Comparison of ENCODE assay signal across 10 cellular contexts in the genomic region with DNA sequence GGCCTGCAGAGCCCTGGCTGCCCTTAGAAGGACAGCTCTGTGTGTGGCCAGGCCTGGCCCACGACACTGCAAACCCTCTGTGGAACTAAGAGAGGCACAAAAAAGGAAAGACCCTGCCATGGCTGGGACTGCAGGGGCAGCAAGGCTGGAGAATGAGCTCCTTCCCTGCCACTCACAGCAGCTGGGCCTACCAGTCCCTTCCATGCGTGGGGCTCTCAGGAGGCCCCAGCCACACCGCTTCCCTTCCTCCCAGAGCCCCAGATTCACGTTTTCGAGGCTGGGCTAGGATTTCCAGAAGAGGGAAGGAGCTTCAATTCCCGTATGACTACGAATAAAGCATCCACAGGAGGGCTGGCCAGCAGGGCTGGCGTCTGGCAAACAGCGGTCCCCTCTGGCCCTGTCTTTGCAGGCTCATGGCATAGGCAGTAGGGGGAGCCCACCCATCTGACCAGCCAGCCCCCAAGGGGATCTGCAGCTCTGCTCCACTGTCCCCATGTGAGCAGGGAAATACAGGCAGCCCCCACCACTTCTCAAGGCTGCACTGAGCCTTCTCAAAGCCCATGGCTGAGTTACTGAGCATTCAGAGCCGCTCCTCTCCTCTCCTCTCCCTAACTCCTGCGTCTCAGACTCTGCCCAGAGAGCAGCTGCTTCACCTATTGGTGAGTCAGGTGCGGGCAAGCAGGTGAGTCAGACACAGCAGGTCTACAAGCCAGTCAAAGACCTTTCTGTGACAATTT.
DNase-seq lines count a peak whose midpoint lies in the region; ATAC-seq lines count a peak whose summit lies in the region.
"Had no signal": no experiment of that assay in that cellular context is flagged by ENCODE, and none has a peak within 500 bp of the region (broad histone marks: within the 10 kb centered on the region; RNA-seq: fewer than 3 reads in every experiment).

No MANE protein-coding gene starts in this region.

- DNase-seq in NCI-H82 (lab: John Stamatoyannopoulos, UW) (peak; percentile 79), islet precursor cell (peak; percentile 52), substantia nigra (lab: John Stamatoyannopoulos, UW) (peak in 32 of 49 donors; percentile 17 to 72 (median 52)), SKM-1 treated with dmso at 0.1 percent for 144 hours (lab: John Stamatoyannopoulos, UW; ENCODE audit: unreplicated experiment) (no peak), NCI-H2227 (lab: John Stamatoyannopoulos, UW; ENCODE audit: unreplicated experiment) (no peak)
- DNase-seq: NCI-H1436 treated with DMSO at 0.1 percent for 48 hours had no signal

- peak overlapping the region; percentile 67 for H3K27ac ChIP-seq in cingulate gyrus (ENCODE audit: low read depth, low read length)
- peak overlapping the region; percentile 77 for H3K27ac ChIP-seq in substantia nigra (ENCODE audit: low read depth, low read length, poor library complexity, severe bottlenecking)

- no peak for ATAC-seq in GM21619 (IDR thresholded peaks at IDR 0.05; ENCODE audit: unreplicated experiment)
- no peak for ATAC-seq in HG03039 (IDR thresholded peaks at IDR 0.05; ENCODE audit: unreplicated experiment)
- ATAC-seq: GM12878 had no signal

Comparison
In these comparisons a context has a peak if more than half of its experiments do, and no peak if none do; other contexts are left out.
1. DNase-seq: peak in NCI-H82 (single experiment), islet precursor cell (single experiment) and substantia nigra (32 of 49); none in SKM-1 treated with dmso at 0.1 percent for 144 hours (single experiment) and NCI-H2227 (single experiment).